Comparison of ENCODE assay signal across 1 cellular context in the genomic region with DNA sequence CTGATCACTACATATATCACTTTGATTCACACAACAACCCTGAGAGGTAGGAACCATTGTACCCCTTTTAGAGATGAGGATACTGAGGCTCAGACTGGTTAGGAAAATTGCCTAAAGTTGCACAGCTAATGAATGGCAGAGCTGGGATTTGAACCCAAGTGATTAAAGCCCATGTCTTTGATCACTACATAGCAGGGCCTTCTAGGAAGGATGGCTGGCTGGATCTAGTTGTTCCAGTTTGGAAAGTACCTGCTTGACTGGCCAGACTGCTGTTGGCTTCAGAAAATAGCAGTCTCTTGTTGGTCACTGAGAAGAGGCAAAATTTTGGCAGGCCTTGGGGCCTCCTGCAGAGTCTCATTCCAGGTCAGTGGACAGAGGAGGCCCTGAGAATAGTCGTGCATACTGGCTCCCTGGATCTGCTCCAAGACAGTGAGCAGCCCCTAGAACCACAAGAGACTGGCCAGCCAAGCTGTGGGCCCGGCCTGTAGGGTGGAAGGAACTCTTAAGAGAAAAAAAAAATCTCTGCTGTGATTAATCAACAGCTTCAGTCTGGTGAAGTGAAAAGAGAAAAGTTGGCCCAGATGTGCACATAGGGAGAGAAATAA.
TF ChIP-seq lines count a peak whose summit lies in the region.

No MANE protein-coding gene starts in this region.

TF ChIP-seq in HCT116, 20 proteins besides CTCF, POLR2A, EP300 and RAD21 (continued from another document):
- no peak for TF ChIP-seq TCF7L2 (IDR thresholded peaks at IDR 0.05; ENCODE audit: borderline replicate concordance, extremely low read depth, insufficient read depth, insufficient read length)
- TF ChIP-seq REST (IDR thresholded peaks at IDR 0.05; ENCODE audit: low read depth): no peak
- TF ChIP-seq, protein P1, sequence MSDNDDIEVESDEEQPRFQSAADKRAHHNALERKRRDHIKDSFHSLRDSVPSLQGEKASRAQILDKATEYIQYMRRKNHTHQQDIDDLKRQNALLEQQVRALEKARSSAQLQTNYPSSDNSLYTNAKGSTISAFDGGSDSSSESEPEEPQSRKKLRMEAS (IDR thresholded peaks at IDR 0.05): no peak
- no peak for TF ChIP-seq CEBPB (IDR thresholded peaks at IDR 0.05; ENCODE audit: low read depth)
- no peak for TF ChIP-seq YY1 (IDR thresholded peaks at IDR 0.05; ENCODE audit: extremely low read depth, insufficient replicate concordance, low read depth, low read length)
- TF ChIP-seq JUND (IDR thresholded peaks at IDR 0.05): no peak
- TF ChIP-seq ZFX (IDR thresholded peaks at IDR 0.05): no peak
- no peak for TF ChIP-seq ATF3 (IDR thresholded peaks at IDR 0.05)
- TF ChIP-seq, protein P2, sequence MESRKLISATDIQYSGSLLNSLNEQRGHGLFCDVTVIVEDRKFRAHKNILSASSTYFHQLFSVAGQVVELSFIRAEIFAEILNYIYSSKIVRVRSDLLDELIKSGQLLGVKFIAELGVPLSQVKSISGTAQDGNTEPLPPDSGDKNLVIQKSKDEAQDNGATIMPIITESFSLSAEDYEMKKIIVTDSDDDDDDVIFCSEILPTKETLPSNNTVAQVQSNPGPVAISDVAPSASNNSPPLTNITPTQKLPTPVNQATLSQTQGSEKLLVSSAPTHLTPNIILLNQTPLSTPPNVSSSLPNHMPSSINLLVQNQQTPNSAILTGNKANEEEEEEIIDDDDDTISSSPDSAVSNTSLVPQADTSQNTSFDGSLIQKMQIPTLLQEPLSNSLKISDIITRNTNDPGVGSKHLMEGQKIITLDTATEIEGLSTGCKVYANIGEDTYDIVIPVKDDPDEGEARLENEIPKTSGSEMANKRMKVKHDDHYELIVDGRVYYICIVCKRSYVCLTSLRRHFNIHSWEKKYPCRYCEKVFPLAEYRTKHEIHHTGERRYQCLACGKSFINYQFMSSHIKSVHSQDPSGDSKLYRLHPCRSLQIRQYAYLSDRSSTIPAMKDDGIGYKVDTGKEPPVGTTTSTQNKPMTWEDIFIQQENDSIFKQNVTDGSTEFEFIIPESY (IDR thresholded peaks at IDR 0.05; ENCODE audit: extremely low read depth, insufficient replicate concordance, low read length): no peak
- TF ChIP-seq EGR1 (IDR thresholded peaks at IDR 0.05; ENCODE audit: low read depth): no peak
- TF ChIP-seq POLR2AphosphoS5 (IDR thresholded peaks at IDR 0.05; ENCODE audit: low read depth, low read length): no peak
- no peak for TF ChIP-seq SIN3A (IDR thresholded peaks at IDR 0.05; ENCODE audit: low read depth)
- no peak for TF ChIP-seq ZNF274 (IDR thresholded peaks at IDR 0.05; ENCODE audit: low read depth, low read length)
- no peak for TF ChIP-seq SP1 (IDR thresholded peaks at IDR 0.05; ENCODE audit: low read depth)
- TF ChIP-seq FOSL1 (IDR thresholded peaks at IDR 0.05; ENCODE audit: low read depth): no peak
- TF ChIP-seq EZH2phosphoT487 (IDR thresholded peaks at IDR 0.05; ENCODE audit: borderline replicate concordance): no peak
- no peak for TF ChIP-seq EZH2 (IDR thresholded peaks at IDR 0.05)
- no peak for TF ChIP-seq CBX3 (IDR thresholded peaks at IDR 0.05; ENCODE audit: low read depth)
